ENCODE assay signal across 8 cellular contexts in the genomic region with DNA sequence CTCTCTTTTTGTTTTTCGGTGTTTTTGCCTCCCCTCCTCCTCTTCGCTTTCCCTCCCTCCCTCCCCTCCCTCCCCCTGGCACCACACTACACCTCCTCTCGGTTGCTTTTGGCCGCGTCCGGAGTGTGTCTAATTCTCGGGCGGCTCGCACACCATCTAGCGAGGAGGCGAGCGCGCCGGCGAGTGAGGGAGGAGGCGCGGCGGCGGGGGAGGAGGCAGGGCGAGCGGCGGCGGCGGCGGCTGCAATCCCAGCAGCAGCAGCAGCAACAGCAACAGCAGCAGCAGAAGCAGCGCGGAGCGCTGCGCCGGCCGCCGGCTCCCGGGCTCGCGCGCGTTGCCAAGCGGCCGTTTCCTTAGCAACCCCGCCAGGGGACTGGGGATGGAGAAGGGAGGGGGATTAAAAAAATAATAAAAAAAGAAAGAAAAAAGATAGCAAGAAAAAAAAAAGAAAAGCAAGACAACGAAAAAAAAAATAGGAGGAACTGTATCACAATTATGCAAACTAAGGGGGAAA. TPM values are rescaled to one million over a fixed set of nuclear protein-coding genes. Genes with fewer than 3 reads are reported as not detected.
A peak's percentile ranks its signal among the peaks of the same experiment; 100 is the strongest.
DNase-seq lines count a peak whose midpoint lies in the region; ATAC-seq and TF ChIP-seq lines count a peak whose summit lies in the region.

No MANE protein-coding gene starts in this region.

- H3K27ac ChIP-seq in temporal lobe (ENCODE audit: low read depth, low read length) = peak overlapping the region; percentile 99

- TF ChIP-seq CTCF in fibroblast of villous mesenchyme (IDR thresholded peaks at IDR 0.05; ENCODE audit: insufficient read depth, low read depth, low read length) = peak; percentile 5

- peak overlapping the region in 1 of 10 donors; percentile 85 for H3K27ac Mint-ChIP-seq in naive thymus-derived CD8-positive, alpha-beta T cell

- H3K9me3 Mint-ChIP-seq in naive thymus-derived CD8-positive, alpha-beta T cell = no peaks in the 10 kb centered on the region

- peak overlapping the region; percentile 79 for H3K4me3 ChIP-seq in fibroblast of villous mesenchyme (ENCODE audit: low read depth, low read length)

- peak overlapping the region in 1 of 10 donors; percentile 80 for H3K4me3 Mint-ChIP-seq in naive thymus-derived CD8-positive, alpha-beta T cell

- ATAC-seq in GM21526 (IDR thresholded peaks at IDR 0.05; ENCODE audit: low FRiP score, unreplicated experiment) = peak; percentile 89
- peak; percentile 76 to 77 for ATAC-seq in naive thymus-derived CD8-positive, alpha-beta T cell

- peaks cover 0 to 8% (median 1%) of the 10 kb centered on the region in 5 donors for H3K27me3 Mint-ChIP-seq in naive thymus-derived CD8-positive, alpha-beta T cell

- H3K36me3 Mint-ChIP-seq in naive thymus-derived CD8-positive, alpha-beta T cell = no peaks in the 10 kb centered on the region

- DNase-seq in DMS 273 treated with DMSO at 0.1 percent for 48 hours (lab: John Stamatoyannopoulos, UW) (peak; percentile 64), HUDEP-2 (lab: John Stamatoyannopoulos, UW; ENCODE audit: unreplicated experiment in 76 of 76) (peak in 59 of 76 experiments; percentile 3 to 67 (median 35)), NOMO-1 treated with dmso at 0.1 percent for 144 hours (lab: John Stamatoyannopoulos, UW; ENCODE audit: unreplicated experiment) (peak; percentile 70), fibroblast of villous mesenchyme (ENCODE audit: low read depth) (peak; percentile 93)
- DNase-seq in activated T-helper 9 cell treated with anti-CD3 and anti-CD28 coated beads, Interleukin-2, amount 50 U/mL, for 16 hours (ENCODE audit: low read depth) = peak; percentile 25
- peak; percentile 42 to 75 (median 59) for DNase-seq in naive thymus-derived CD8-positive, alpha-beta T cell

- POLR2A ChIA-PET in naive thymus-derived CD8-positive, alpha-beta T cell (lab: Charles Lee) = no interaction called here

- H3K4me1 Mint-ChIP-seq in naive thymus-derived CD8-positive, alpha-beta T cell = peaks cover 16 to 24% (median 19%) of the 10 kb centered on the region in 4 donors

RNA-seq across cellular contexts. Expression of a gene that starts 0.4 kb away (rescaled TPM):
- total RNA-seq in fibroblast of villous mesenchyme = 7.1 and 13.8 TPM in 2 replicates
- total RNA-seq in naive thymus-derived CD8-positive, alpha-beta T cell = not detected
- polyA plus RNA-seq in naive thymus-derived CD8-positive, alpha-beta T cell = not detected
- total RNA-seq in temporal lobe = 47.5 TPM

Comparison
In these comparisons a context has a peak if more than half of its experiments do, and no peak if none do; other contexts are left out.
1. Peak in every context shown above with its lines: DNase-seq, ATAC-seq, H3K4me3 ChIP-seq and H3K27ac ChIP-seq.
2. DNase-seq: peak in every context shown above with its lines; median percentile 93 in fibroblast of villous mesenchyme; 70 in NOMO-1 treated with dmso at 0.1 percent for 144 hours; 64 in DMS 273 treated with DMSO at 0.1 percent for 48 hours; 59 in naive thymus-derived CD8-positive, alpha-beta T cell; 35 in HUDEP-2; 25 in activated T-helper 9 cell treated with anti-CD3 and anti-CD28 coated beads, Interleukin-2, amount 50 U/mL, for 16 hours.